8 cellular contexts compared by ENCODE assay signal in genomic region chrX:48802089-48802812, GRCh38. TPM values are rescaled to one million over a fixed set of nuclear protein-coding genes. Genes with fewer than 3 reads are reported as not detected.
DNase-seq lines count a peak whose midpoint lies in the region; ATAC-seq and TF ChIP-seq lines count a peak whose summit lies in the region.

No MANE protein-coding gene starts in this region.

- no peaks in the 10 kb centered on the region for H3K4me1 ChIP-seq in A673 (ENCODE audit: insufficient read depth, low read length, poor library complexity, severe bottlenecking)
- peaks cover 0 to 15% (median 8%) of the 10 kb centered on the region in 6 donors for H3K4me1 ChIP-seq in spleen

- in situ Hi-C loops in T47D (cut with HindIII; ENCODE audit: low pct_unique_long_range_greater_than_20kb, low sequenced_read_pairs) = no loop called here

- CTCF ChIA-PET in A673 (lab: Charles Lee) = no interaction called here

- H3K4me3 ChIP-seq in A673 (ENCODE audit: low read depth, low read length, poor library complexity, severe bottlenecking) (peak overlapping the region; percentile 74), spleen (peak overlapping the region; percentile 27 to 73 (median 38))

- POLR2A ChIA-PET in A673 (lab: Charles Lee; ENCODE audit: low non-redundant PET) = interaction anchor here (0.6 kb wide), 2 partner anchors 14 to 467 kb away, joined by 3 to 6 read pairs; no protein-coding TSS in a partner anchor

- intact Hi-C loops in A673 (cut with micrococcal nuclease; ENCODE audit: unreplicated experiment) (loop anchor here (10.0 kb wide), 2 partner anchors 93 to 143 kb away; partner anchors contain the start of genes PQBP1 and TIMM17B), spleen (cut with DNase I; ENCODE audit: low total_unique reads) (loop anchor here (10.0 kb wide), 1 partner anchor 93 kb away; the partner anchor contains the start of genes PQBP1 and TIMM17B)

- WGBS in spleen, 5 donors = 1 to 40% (median 3%) methylated on average over 29 to 37 of the region's 37 CpGs

- TF ChIP-seq CTCF in A673 (conservative IDR thresholded peaks at IDR 0.05; ENCODE audit: low read depth, low read length) (no peak), spleen (IDR thresholded peaks at IDR 0.05 in 8 of 11, conservative IDR thresholded peaks at IDR 0.05 in 3 of 11) (peak in 1 of 11 experiments; percentile 15)

- DNase-seq in A673 (ENCODE audit: low spot score) (peak; percentile 83), NCI-H1930 (lab: John Stamatoyannopoulos, UW) (peak; percentile 7 to 58), T-helper 9 cell (peak; percentile 36), T47D (ENCODE audit: low read depth in 1 of 2, low spot score in 1 of 2) (peak; percentile 76 to 94), inferior parietal cortex (ENCODE audit: extremely low spot score) (peak; percentile 22), spleen (peak; percentile 92)

- BruUV-seq in A673 (replicated peaks; lab: Mats Ljungman, UMichigan) = TSS peak; percentile 52

- H3K27me3 ChIP-seq in A673 (replicated peaks; ENCODE audit: insufficient read depth, low read depth, low read length, poor library complexity) (no peaks in the 10 kb centered on the region), spleen (replicated peaks in 1 of 7) (no peaks in the 10 kb centered on the region)

- H3K27ac ChIP-seq in A673 (ENCODE audit: low read depth, low read length, poor library complexity, severe bottlenecking) = peak overlapping the region; percentile 99
- H3K27ac ChIP-seq in spleen = peak overlapping the region; percentile 83 to 98 (median 92)

- no peaks in the 10 kb centered on the region for H3K36me3 ChIP-seq in A673 (ENCODE audit: insufficient read depth, low read length, poor library complexity, severe bottlenecking)
- peaks cover 0 to 35% (median 0%) of the 10 kb centered on the region in 6 donors for H3K36me3 ChIP-seq in spleen

- peak in 1 of 3 donors; percentile 62 for TF ChIP-seq POLR2A in spleen (IDR thresholded peaks at IDR 0.05)

- H3K9me3 ChIP-seq in A673 (ENCODE audit: low read depth, low read length, poor library complexity, severe bottlenecking) = no peaks in the 10 kb centered on the region
- H3K9me3 ChIP-seq in spleen = no peaks in the 10 kb centered on the region

- ATAC-seq in GM18511 (IDR thresholded peaks at IDR 0.05; ENCODE audit: unreplicated experiment) (peak; percentile 58), HG02973 (IDR thresholded peaks at IDR 0.05; ENCODE audit: unreplicated experiment) (peak; percentile 38)

RNA-seq across cellular contexts. Expression of gene HDAC6, which starts 0.4 kb away (rescaled TPM):
- total RNA-seq in A673 (2021) = 49.4 and 82.5 TPM in 2 replicates
- 100 to 1,000 TPM in 1 of 7 donors, 10 to 100 TPM in 6; 63.8 to 103 (median 82.9) TPM for total RNA-seq in spleen
- 10 to 100 TPM; 33.9 to 79.7 (median 78.2) TPM for polyA plus RNA-seq in spleen

RNA-seq across cellular contexts. Expression of gene GATA1, which starts 15.9 kb away (rescaled TPM):
- not detected in 2 replicates for total RNA-seq in A673 (2021)
- total RNA-seq in spleen = 1 to 10 TPM in 6 of 7 donors, under 1 TPM in 1; 0.38 to 5.5 (median 1.5) TPM
- under 1 TPM; 0.15 to 0.61 (median 0.22) TPM for polyA plus RNA-seq in spleen

RNA-seq across cellular contexts. Expression of gene ERAS, which starts 24.1 kb away (rescaled TPM):
- total RNA-seq in A673 (2021) (not detected in 2 replicates), spleen (under 1 TPM in 1 of 7 donors, not detected in 6; 0.79 TPM)
- polyA plus RNA-seq in spleen = under 1 TPM in 2 of 3 donors, not detected in 1; 0.08 to 0.10 TPM

RNA-seq across cellular contexts. Expression of gene PCSK1N, which starts 33.2 kb away (rescaled TPM):
- total RNA-seq in A673 (2021) (16.9 and 17.6 TPM in 2 replicates), spleen (under 1 TPM in 3 of 7 donors, not detected in 4; 0.47 to 0.74 (median 0.70) TPM)
- polyA plus RNA-seq in spleen = under 1 TPM; 0.10 to 0.36 (median 0.11) TPM

RNA-seq across cellular contexts. Expression of gene GLOD5, which starts 40.7 kb away (rescaled TPM):
- not detected in 2 replicates for total RNA-seq in A673 (2021)
- not detected for total RNA-seq in spleen
- polyA plus RNA-seq in spleen = not detected

Comparison
In these comparisons a context has a peak if more than half of its experiments do, and no peak if none do; other contexts are left out.
1. Peak in every context shown above with its lines: DNase-seq, ATAC-seq, H3K4me3 ChIP-seq and H3K27ac ChIP-seq.
2. DNase-seq: peak in every context shown above with its lines; median percentile 92 in spleen; 85 in T47D; 83 in A673; 36 in T-helper 9 cell; 32 in NCI-H1930; 22 in inferior parietal cortex.